In genomic region chr9:14198544-14199510, GRCh38 we compare ENCODE assay signal across 9 cellular contexts.
DNase-seq lines count a peak whose midpoint lies in the region; ATAC-seq and TF ChIP-seq lines count a peak whose summit lies in the region.
"Had no signal": no experiment of that assay in that cellular context is flagged by ENCODE, and none has a peak within 500 bp of the region (broad histone marks: within the 10 kb centered on the region; RNA-seq: fewer than 3 reads in every experiment).

No MANE protein-coding gene starts in this region.

- H3K9me3 Mint-ChIP-seq in chondrocyte (ENCODE audit: low read depth): peaks cover 3% of the 10 kb centered on the region

- H3K9me3 ChIP-seq in left lung (no peaks in the 10 kb centered on the region), suprapubic skin (no peaks in the 10 kb centered on the region), SJCRH30 (replicated peaks) (no peaks in the 10 kb centered on the region)

- H3K27me3 Mint-ChIP-seq in chondrocyte (ENCODE audit: low read depth): no peaks in the 10 kb centered on the region

- no peak for TF ChIP-seq CTCF in chondrocyte (IDR thresholded peaks at IDR 0.05)
- TF ChIP-seq CTCF in left lung (IDR thresholded peaks at IDR 0.05): no peak
- TF ChIP-seq CTCF in suprapubic skin (IDR thresholded peaks at IDR 0.05): no peak

- H3K27ac ChIP-seq in left lung (no peak overlapping the region), suprapubic skin (peak overlapping the region; percentile 50), SJCRH30 (no peak overlapping the region)

- H3K27me3 ChIP-seq in left lung (no peaks in the 10 kb centered on the region), suprapubic skin (no peaks in the 10 kb centered on the region), SJCRH30 (no peaks in the 10 kb centered on the region)

- peaks cover 4 to 10% of the 10 kb centered on the region in 2 donors for H3K4me1 ChIP-seq in left lung
- H3K4me1 ChIP-seq in suprapubic skin: peaks cover 41% of the 10 kb centered on the region
- H3K4me1 ChIP-seq in SJCRH30: peaks cover 7% of the 10 kb centered on the region

- DNase-seq in NCI-H446 (lab: John Stamatoyannopoulos, UW) (peak; percentile 100), chondrocyte (ENCODE audit: low spot score) (no peak), left lung (peak; percentile 32 to 49), suprapubic skin (ENCODE audit: low spot score in 2 of 2) (peak; percentile 79 to 88), SJCRH30 (no peak)
- no peak for DNase-seq in activated CD4-positive, alpha-beta T cell treated with anti-CD3 and anti-CD28 coated beads, Interleukin-2, amount 50 U/mL, for 48 hours
- DNase-seq in activated naive CD4-positive, alpha-beta T cell (lab: John Stamatoyannopoulos, UW): no peak
- DNase-seq: NCI-H1417 treated with DMSO at 0.1 percent for 48 hours had no signal

- peaks cover 42% of the 10 kb centered on the region for H3K4me1 Mint-ChIP-seq in chondrocyte (ENCODE audit: low read depth)

- no peak for TF ChIP-seq EP300 in suprapubic skin (IDR thresholded peaks at IDR 0.05)

- intact Hi-C loops in left lung (cut with DNase I): no loop called here

- H3K27ac Mint-ChIP-seq in chondrocyte (ENCODE audit: unreplicated experiment): peak overlapping the region; percentile 49

- peak; percentile 74 for ATAC-seq in left lung
- no peak for ATAC-seq in GM18873 (IDR thresholded peaks at IDR 0.05; ENCODE audit: low FRiP score, unreplicated experiment)

- H3K36me3 Mint-ChIP-seq in chondrocyte (ENCODE audit: low read depth): no peaks in the 10 kb centered on the region

- no peak overlapping the region for H3K4me3 Mint-ChIP-seq in chondrocyte (ENCODE audit: unreplicated experiment)

- H3K36me3 ChIP-seq in left lung: no peaks in the 10 kb centered on the region
- no peaks in the 10 kb centered on the region for H3K36me3 ChIP-seq in suprapubic skin
- 0 out of 2 replicates have a peak, but pooled peaks cover 2% of the 10 kb centered on the region for H3K36me3 ChIP-seq in SJCRH30

- no peak for TF ChIP-seq POLR2A in suprapubic skin (IDR thresholded peaks at IDR 0.05)

- H3K4me3 ChIP-seq in left lung (no peak overlapping the region), suprapubic skin (no peak overlapping the region), SJCRH30 (no peak overlapping the region)

- WGBS in suprapubic skin: 28% methylated on average over 11 of the region's 11 CpGs

Comparison
In these comparisons a context has a peak if more than half of its experiments do, and no peak if none do; other contexts are left out.
1. DNase-seq: peak in NCI-H446 (2 of 2), left lung (2 of 2) and suprapubic skin (2 of 2); none in chondrocyte (single experiment), activated CD4-positive, alpha-beta T cell treated with anti-CD3 and anti-CD28 coated beads, Interleukin-2, amount 50 U/mL, for 48 hours (0 of 2), SJCRH30 (0 of 2) and activated naive CD4-positive, alpha-beta T cell (0 of 4).